ENCODE assay signal across 1 cellular context in the genomic region with DNA sequence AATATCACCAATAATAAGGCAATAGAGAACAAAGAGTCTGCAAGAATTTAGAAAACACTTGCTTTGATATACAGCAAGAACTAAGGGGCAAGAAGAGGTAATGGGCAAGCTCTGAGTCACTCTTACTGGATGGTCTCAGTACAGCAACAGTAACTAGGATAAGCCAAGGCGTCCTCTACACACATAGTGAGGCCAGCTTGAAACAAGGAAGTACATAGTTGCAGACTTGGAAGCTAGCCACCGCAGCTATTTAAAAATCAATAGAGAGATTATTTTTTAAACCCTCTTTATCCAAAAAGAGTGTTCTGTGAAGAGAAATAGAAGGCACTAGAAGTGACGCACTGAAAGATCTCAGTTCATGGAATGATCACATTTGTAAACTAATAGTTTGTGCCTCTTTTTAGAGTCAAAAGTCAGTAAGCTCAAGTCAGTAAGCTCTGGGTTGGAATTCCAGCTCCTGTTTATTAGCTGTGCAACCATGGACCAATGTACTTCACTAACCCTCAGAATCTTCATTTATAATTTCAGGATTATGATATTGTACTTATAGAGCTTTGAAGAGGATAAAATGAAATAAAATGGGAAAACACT.
TF ChIP-seq lines count a peak whose summit lies in the region.

No MANE protein-coding gene starts in this region.

TF ChIP-seq in GM23338, 12 proteins besides CTCF, POLR2A, EP300 and RAD21:
- TF ChIP-seq, protein P1, sequence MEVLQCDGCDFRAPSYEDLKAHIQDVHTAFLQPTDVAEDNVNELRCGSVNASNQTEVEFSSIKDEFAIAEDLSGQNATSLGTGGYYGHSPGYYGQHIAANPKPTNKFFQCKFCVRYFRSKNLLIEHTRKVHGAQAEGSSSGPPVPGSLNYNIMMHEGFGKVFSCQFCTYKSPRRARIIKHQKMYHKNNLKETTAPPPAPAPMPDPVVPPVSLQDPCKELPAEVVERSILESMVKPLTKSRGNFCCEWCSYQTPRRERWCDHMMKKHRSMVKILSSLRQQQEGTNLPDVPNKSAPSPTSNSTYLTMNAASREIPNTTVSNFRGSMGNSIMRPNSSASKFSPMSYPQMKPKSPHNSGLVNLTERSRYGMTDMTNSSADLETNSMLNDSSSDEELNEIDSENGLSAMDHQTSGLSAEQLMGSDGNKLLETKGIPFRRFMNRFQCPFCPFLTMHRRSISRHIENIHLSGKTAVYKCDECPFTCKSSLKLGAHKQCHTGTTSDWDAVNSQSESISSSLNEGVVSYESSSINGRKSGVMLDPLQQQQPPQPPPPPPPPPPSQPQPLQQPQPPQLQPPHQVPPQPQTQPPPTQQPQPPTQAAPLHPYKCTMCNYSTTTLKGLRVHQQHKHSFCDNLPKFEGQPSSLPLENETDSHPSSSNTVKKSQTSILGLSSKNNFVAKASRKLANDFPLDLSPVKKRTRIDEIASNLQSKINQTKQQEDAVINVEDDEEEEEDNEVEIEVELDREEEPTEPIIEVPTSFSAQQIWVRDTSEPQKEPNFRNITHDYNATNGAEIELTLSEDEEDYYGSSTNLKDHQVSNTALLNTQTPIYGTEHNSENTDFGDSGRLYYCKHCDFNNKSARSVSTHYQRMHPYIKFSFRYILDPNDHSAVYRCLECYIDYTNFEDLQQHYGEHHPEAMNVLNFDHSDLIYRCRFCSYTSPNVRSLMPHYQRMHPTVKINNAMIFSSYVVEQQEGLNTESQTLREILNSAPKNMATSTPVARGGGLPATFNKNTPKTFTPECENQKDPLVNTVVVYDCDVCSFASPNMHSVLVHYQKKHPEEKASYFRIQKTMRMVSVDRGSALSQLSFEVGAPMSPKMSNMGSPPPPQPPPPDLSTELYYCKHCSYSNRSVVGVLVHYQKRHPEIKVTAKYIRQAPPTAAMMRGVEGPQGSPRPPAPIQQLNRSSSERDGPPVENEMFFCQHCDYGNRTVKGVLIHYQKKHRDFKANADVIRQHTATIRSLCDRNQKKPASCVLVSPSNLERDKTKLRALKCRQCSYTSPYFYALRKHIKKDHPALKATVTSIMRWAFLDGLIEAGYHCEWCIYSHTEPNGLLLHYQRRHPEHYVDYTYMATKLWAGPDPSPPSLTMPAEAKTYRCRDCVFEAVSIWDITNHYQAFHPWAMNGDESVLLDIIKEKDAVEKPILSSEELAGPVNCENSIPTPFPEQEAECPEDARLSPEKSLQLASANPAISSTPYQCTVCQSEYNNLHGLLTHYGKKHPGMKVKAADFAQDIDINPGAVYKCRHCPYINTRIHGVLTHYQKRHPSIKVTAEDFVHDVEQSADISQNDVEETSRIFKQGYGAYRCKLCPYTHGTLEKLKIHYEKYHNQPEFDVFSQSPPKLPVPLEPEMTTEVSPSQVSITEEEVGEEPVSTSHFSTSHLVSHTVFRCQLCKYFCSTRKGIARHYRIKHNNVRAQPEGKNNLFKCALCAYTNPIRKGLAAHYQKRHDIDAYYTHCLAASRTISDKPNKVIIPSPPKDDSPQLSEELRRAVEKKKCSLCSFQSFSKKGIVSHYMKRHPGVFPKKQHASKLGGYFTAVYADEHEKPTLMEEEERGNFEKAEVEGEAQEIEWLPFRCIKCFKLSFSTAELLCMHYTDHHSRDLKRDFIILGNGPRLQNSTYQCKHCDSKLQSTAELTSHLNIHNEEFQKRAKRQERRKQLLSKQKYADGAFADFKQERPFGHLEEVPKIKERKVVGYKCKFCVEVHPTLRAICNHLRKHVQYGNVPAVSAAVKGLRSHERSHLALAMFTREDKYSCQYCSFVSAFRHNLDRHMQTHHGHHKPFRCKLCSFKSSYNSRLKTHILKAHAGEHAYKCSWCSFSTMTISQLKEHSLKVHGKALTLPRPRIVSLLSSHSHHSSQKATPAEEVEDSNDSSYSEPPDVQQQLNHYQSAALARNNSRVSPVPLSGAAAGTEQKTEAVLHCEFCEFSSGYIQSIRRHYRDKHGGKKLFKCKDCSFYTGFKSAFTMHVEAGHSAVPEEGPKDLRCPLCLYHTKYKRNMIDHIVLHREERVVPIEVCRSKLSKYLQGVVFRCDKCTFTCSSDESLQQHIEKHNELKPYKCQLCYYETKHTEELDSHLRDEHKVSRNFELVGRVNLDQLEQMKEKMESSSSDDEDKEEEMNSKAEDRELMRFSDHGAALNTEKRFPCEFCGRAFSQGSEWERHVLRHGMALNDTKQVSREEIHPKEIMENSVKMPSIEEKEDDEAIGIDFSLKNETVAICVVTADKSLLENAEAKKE (CRISPR knock-in tag; IDR thresholded peaks at IDR 0.05) = no peak
- no peak for TF ChIP-seq POLR2AphosphoS5 (IDR thresholded peaks at IDR 0.05; ENCODE audit: low read depth)
- TF ChIP-seq ZNF331 (CRISPR knock-in tag; IDR thresholded peaks at IDR 0.05; ENCODE audit: low read depth) = no peak
